Comparison of ENCODE assay signal across 20 cellular contexts in genomic region chr12:53497461-53497860, GRCh38. TPM values are rescaled to one million over a fixed set of nuclear protein-coding genes. Genes with fewer than 3 reads are reported as not detected.
DNase-seq lines count a peak whose midpoint lies in the region; ATAC-seq and TF ChIP-seq lines count a peak whose summit lies in the region.
"Had no signal": no experiment of that assay in that cellular context is flagged by ENCODE, and none has a peak within 500 bp of the region (broad histone marks: within the 10 kb centered on the region; RNA-seq: fewer than 3 reads in every experiment).

No MANE protein-coding gene starts in this region.

- H2AFZ ChIP-seq in fibroblast of lung (ENCODE audit: low read length), result no peak overlapping the region

- peaks cover 33% of the 10 kb centered on the region for H3K79me2 ChIP-seq in fibroblast of lung (ENCODE audit: control insufficient read depth, insufficient read depth, low read length)

- H3K4me1 Mint-ChIP-seq in T-cell, result peaks cover 52 to 65% (median 54%) of the 10 kb centered on the region in 3 donors
- H3K4me1 Mint-ChIP-seq in neural crest cell, result peaks cover 73% of the 10 kb centered on the region

- no peaks in the 10 kb centered on the region for H3K27me3 ChIP-seq in BLaER1 treated with 17β-estradiol and CSF1 and Interleukin-3, amounts not matched to agents 10 nM and 100 nM
- no peaks in the 10 kb centered on the region for H3K27me3 ChIP-seq in fibroblast of lung (ENCODE audit: control insufficient read depth, insufficient read depth, low read length)
- H3K27me3 ChIP-seq: heart left ventricle had no signal

- no peaks in the 10 kb centered on the region for H3K36me3 Mint-ChIP-seq in T-cell
- H3K36me3 Mint-ChIP-seq in neural crest cell (ENCODE audit: low read depth), result no peaks in the 10 kb centered on the region

- no peak overlapping the region for H3K4me3 ChIP-seq in BLaER1 treated with 17β-estradiol and CSF1 and Interleukin-3, amounts not matched to agents 10 nM and 100 nM
- H3K4me3 ChIP-seq in fibroblast of lung (replicated peaks in 1 of 4; ENCODE audit: control extremely low read depth in 1 of 4, insufficient read depth in 1 of 4, low read depth in 3 of 4, low read length in 4 of 4), result peak overlapping the region in 2 of 4 experiments; percentile 38 to 57
- H3K4me3 ChIP-seq: coronary artery had no signal

- peaks cover 69 to 81% (median 77%) of the 10 kb centered on the region in 10 experiments for H3K4me1 ChIP-seq in BLaER1 treated with 17β-estradiol and CSF1 and Interleukin-3, amounts not matched to agents 10 nM and 100 nM
- peaks cover 29% of the 10 kb centered on the region for H3K4me1 ChIP-seq in fibroblast of lung (ENCODE audit: control insufficient read depth, extremely low read depth, insufficient read depth, low read length)

- no peaks in the 10 kb centered on the region for H3K9me3 Mint-ChIP-seq in T-cell
- H3K9me3 Mint-ChIP-seq in neural crest cell, result no peaks in the 10 kb centered on the region

- H3K4me3 Mint-ChIP-seq in T-cell, result peak overlapping the region in 1 of 3 donors; percentile 97
- H3K4me3 Mint-ChIP-seq in neural crest cell, result peak overlapping the region; percentile 98

- H3K27ac ChIP-seq in BLaER1 treated with 17β-estradiol and CSF1 and Interleukin-3, amounts not matched to agents 10 nM and 100 nM, result no peak overlapping the region
- H3K27ac ChIP-seq in fibroblast of lung (ENCODE audit: insufficient read depth, low read length), result no peak overlapping the region
- H3K27ac ChIP-seq: epithelial cell of prostate, KMS-11 had no signal

- CTCF ChIA-PET in T-cell (lab: Charles Lee), result interaction anchor here in 1 of 2 donors (1.1 kb wide), 1 partner anchor 16 kb away, joined by 3 read pairs; no protein-coding TSS in a partner anchor

- H3K36me3 ChIP-seq in BLaER1 treated with 17β-estradiol and CSF1 and Interleukin-3, amounts not matched to agents 10 nM and 100 nM, result 0 out of 22 replicates have a peak, but pooled peaks cover 0 to 5% (median 0%) of the 10 kb centered on the region in 11 experiments
- peaks cover 4% of the 10 kb centered on the region for H3K36me3 ChIP-seq in fibroblast of lung (ENCODE audit: control insufficient read depth, insufficient read depth, low read length)
- H3K36me3 ChIP-seq: heart left ventricle had no signal

- H3K27ac Mint-ChIP-seq in T-cell, result peak overlapping the region; percentile 27 to 53
- H3K27ac Mint-ChIP-seq in neural crest cell (ENCODE audit: unreplicated experiment), result peak overlapping the region; percentile 50

- no peak for TF ChIP-seq CTCF in fibroblast of lung (conservative IDR thresholded peaks at IDR 0.05 in 1 of 2, IDR thresholded peaks at IDR 0.05 in 1 of 2; ENCODE audit: low read depth in 1 of 2, low read length in 2 of 2)
- TF ChIP-seq CTCF in neural crest cell (conservative IDR thresholded peaks at IDR 0.05), result no peak

- no peak overlapping the region for H3K9ac ChIP-seq in BLaER1 treated with 17β-estradiol and CSF1 and Interleukin-3, amounts not matched to agents 10 nM and 100 nM
- no peak overlapping the region for H3K9ac ChIP-seq in fibroblast of lung (ENCODE audit: insufficient read depth, low read length)
- H3K9ac ChIP-seq: KMS-11 had no signal

- peak overlapping the region; percentile 77 to 98 (median 90); a peak in 16 of 22 replicates for H3K4me2 ChIP-seq in BLaER1 treated with 17β-estradiol and CSF1 and Interleukin-3, amounts not matched to agents 10 nM and 100 nM
- H3K4me2 ChIP-seq in fibroblast of lung (ENCODE audit: extremely low read depth, insufficient read depth, low read length), result peak overlapping the region; percentile 23

- DNase-seq in T-cell, result no peak
- DNase-seq in fibroblast of lung (ENCODE audit: low read depth in 2 of 2), result no peak
- no peak for DNase-seq in neural crest cell (ENCODE audit: low read depth, low spot score)
- DNase-seq in KG1 (lab: John Stamatoyannopoulos, UW), result no peak
- DNase-seq in NCI-H1092 (lab: John Stamatoyannopoulos, UW), result no peak
- DNase-seq in AML-193 (lab: John Stamatoyannopoulos, UW), result no peak
- no peak for DNase-seq in activated CD8-positive, alpha-beta memory T cell treated with anti-CD3 and anti-CD28 coated beads, Interleukin-2, amount 50 U/mL, for 4 hours
- DNase-seq: activated T-cell treated with anti-CD3 and anti-CD28 coated beads, Interleukin-2, amount 50 U/mL, for 1 hour; amygdala; DMS53; heart left ventricle; NCI-H446; SHP77; stimulated activated naive CD4-positive, alpha-beta T cell had no signal

- no peaks in the 10 kb centered on the region for H3K9me3 ChIP-seq in BLaER1 treated with 17β-estradiol and CSF1 and Interleukin-3, amounts not matched to agents 10 nM and 100 nM (replicated peaks in 1 of 11)
- no peaks in the 10 kb centered on the region for H3K9me3 ChIP-seq in fibroblast of lung (ENCODE audit: control insufficient read depth, insufficient read depth, low read depth, low read length)
- H3K9me3 ChIP-seq: heart left ventricle had no signal

- ATAC-seq in T-cell (replicated peaks in 1 of 4), result no peak
- ATAC-seq: heart left ventricle had no signal

- H3K27me3 Mint-ChIP-seq in T-cell (no peaks in the 10 kb centered on the region), neural crest cell (ENCODE audit: low read depth) (peaks cover 2% of the 10 kb centered on the region)

- POLR2A ChIA-PET in T-cell (lab: Charles Lee), result interaction anchor here in 1 of 2 donors (0.6 kb wide), 1 partner anchor 22 kb away, joined by 3 read pairs; no protein-coding TSS in a partner anchor

- peaks cover 0 to 5% (median 0%) of the 10 kb centered on the region in 11 experiments; a peak in 2 of 22 replicates for H4K20me1 ChIP-seq in BLaER1 treated with 17β-estradiol and CSF1 and Interleukin-3, amounts not matched to agents 10 nM and 100 nM
- H4K20me1 ChIP-seq in fibroblast of lung (ENCODE audit: control insufficient read depth, extremely low read depth, insufficient read depth, low read length), result no peaks in the 10 kb centered on the region

RNA-seq across cellular contexts. Expression of gene MAP3K12, which starts 1.8 kb away (rescaled TPM):
- total RNA-seq in T-cell, result 10 to 100 TPM; 21.4 to 29.9 (median 25.9) TPM
- 37.8 and 40.8 TPM in 2 replicates for total RNA-seq in fibroblast of lung
- 31.2 and 31.6 TPM in 2 replicates for polyA plus RNA-seq in fibroblast of lung
- polyA plus RNA-seq in fibroblast of lung (2012), result 23.9 and 24.4 TPM in 2 replicates
- polyA minus RNA-seq in fibroblast of lung (ENCODE audit: low replicate concordance), result 69.0 and 85.2 TPM in 2 replicates
- total RNA-seq in neural crest cell, result 32.9 and 33.0 TPM in 2 replicates

RNA-seq across cellular contexts. Expression of gene TARBP2, which starts 3.6 kb away (rescaled TPM):
- total RNA-seq in T-cell (10 to 100 TPM; 31.4 to 44.7 (median 39.1) TPM), fibroblast of lung (37.8 and 39.3 TPM in 2 replicates), neural crest cell (66.6 and 73.1 TPM in 2 replicates)
- polyA plus RNA-seq in fibroblast of lung, result 19.8 and 25.9 TPM in 2 replicates
- 23.5 and 33.8 TPM in 2 replicates for polyA plus RNA-seq in fibroblast of lung (2012)
- 27.3 and 27.9 TPM in 2 replicates for polyA minus RNA-seq in fibroblast of lung (ENCODE audit: low replicate concordance)

RNA-seq across cellular contexts. Expression of gene NPFF, which starts 9.8 kb away (rescaled TPM):
- total RNA-seq in T-cell (not detected), fibroblast of lung (not detected in 2 replicates), neural crest cell (0.73 TPM in 1 of 2 replicates, not detected in the other)
- not detected in 2 replicates for polyA plus RNA-seq in fibroblast of lung
- polyA plus RNA-seq in fibroblast of lung (2012), result not detected in 2 replicates
- not detected in 2 replicates for polyA minus RNA-seq in fibroblast of lung (ENCODE audit: low replicate concordance)
- total RNA-seq: heart left ventricle, mononuclear cell, posterior vena cava had no signal
- polyA plus RNA-seq: heart left ventricle had no signal

RNA-seq across cellular contexts. Expression of gene PCBP2, which starts 45.6 kb away (rescaled TPM):
- total RNA-seq in T-cell (1,000 to 10,000 TPM in 2 of 5 donors, 100 to 1,000 TPM in 3; 707 to 1,066 (median 764) TPM), fibroblast of lung (251 and 271 TPM in 2 replicates), neural crest cell (1,351 and 1,375 TPM in 2 replicates)
- polyA plus RNA-seq in fibroblast of lung, result 315 and 374 TPM in 2 replicates
- 674 and 727 TPM in 2 replicates for polyA plus RNA-seq in fibroblast of lung (2012)
- 1,406 and 1,607 TPM in 2 replicates for polyA minus RNA-seq in fibroblast of lung (ENCODE audit: low replicate concordance)

RNA-seq across cellular contexts. Expression of gene PRR13, which starts 55.9 kb away (rescaled TPM):
- total RNA-seq in T-cell, result 100 to 1,000 TPM; 175 to 215 (median 187) TPM
- total RNA-seq in fibroblast of lung, result 30.3 and 48.1 TPM in 2 replicates
- polyA plus RNA-seq in fibroblast of lung, result 114 and 157 TPM in 2 replicates
- 231 and 250 TPM in 2 replicates for polyA plus RNA-seq in fibroblast of lung (2012)
- polyA minus RNA-seq in fibroblast of lung (ENCODE audit: low replicate concordance), result 139 and 250 TPM in 2 replicates
- 82.8 and 89.1 TPM in 2 replicates for total RNA-seq in neural crest cell
